Comparison of ENCODE assay signal across 8 cellular contexts in genomic region chr1:147928236-147929132, GRCh38. TPM values are rescaled to one million over a fixed set of nuclear protein-coding genes. Genes with fewer than 3 reads are reported as not detected.
DNase-seq lines count a peak whose midpoint lies in the region; ATAC-seq lines count a peak whose summit lies in the region.
"Not testable (repeated sequence)": the region's sequence is repeated elsewhere in the genome, so short reads cannot be mapped to it uniquely, and the experiment has no call there.

Gene GPR89B, plus strand, starts transcription at chr1:147928420. Its CDS starts 117 bp downstream, at chr1:147928537.

- H3K9me3 Mint-ChIP-seq in CD8-positive, alpha-beta memory T cell; effector memory CD8-positive, alpha-beta T cell: not testable (repeated sequence)

- peak; percentile 96 for ATAC-seq in GM19468 (IDR thresholded peaks at IDR 0.05; ENCODE audit: extremely low read depth, unreplicated experiment)
- ATAC-seq in effector memory CD8-positive, alpha-beta T cell (replicated peaks) = peak; percentile 96

- not testable (repeated sequence) for H3K27me3 ChIP-seq in CD8-positive, alpha-beta memory T cell (ENCODE audit: insufficient read depth, low read length, poor library complexity, severe bottlenecking)

- peaks cover 27 to 36% (median 35%) of the 10 kb centered on the region in 3 donors for H3K4me1 Mint-ChIP-seq in CD8-positive, alpha-beta memory T cell
- H3K4me1 Mint-ChIP-seq in effector memory CD8-positive, alpha-beta T cell (ENCODE audit: low read depth in 2 of 2) = peaks cover 11 to 26% of the 10 kb centered on the region in 2 donors

- H3K27me3 Mint-ChIP-seq in CD8-positive, alpha-beta memory T cell; effector memory CD8-positive, alpha-beta T cell: not testable (repeated sequence)

- H3K36me3 Mint-ChIP-seq in CD8-positive, alpha-beta memory T cell; effector memory CD8-positive, alpha-beta T cell (ENCODE audit: insufficient read depth): not testable (repeated sequence)

- H3K4me3 ChIP-seq in CD8-positive, alpha-beta memory T cell (ENCODE audit: low read length) = peak within 1 kb of the TSS; percentile 60

- H3K36me3 ChIP-seq in CD8-positive, alpha-beta memory T cell (ENCODE audit: insufficient read depth, low read length) = not testable (repeated sequence)

- peak within 1 kb of the TSS in 7 of 8 donors; percentile 57 to 90 (median 72) for H3K27ac Mint-ChIP-seq in CD8-positive, alpha-beta memory T cell
- H3K27ac Mint-ChIP-seq in effector memory CD8-positive, alpha-beta T cell = peak within 1 kb of the TSS; percentile 41 to 56

- H3K4me1 ChIP-seq in CD8-positive, alpha-beta memory T cell (ENCODE audit: insufficient read depth, low read length) = not testable (repeated sequence)

- peak within 1 kb of the TSS; percentile 75 for H3K27ac ChIP-seq in CD8-positive, alpha-beta memory T cell (ENCODE audit: low read depth, low read length)

- peak; percentile 82 to 92 (median 90) for DNase-seq in CD8-positive, alpha-beta memory T cell
- DNase-seq in HS-5 (ENCODE audit: low read depth) (peak; percentile 45), medulla oblongata (ENCODE audit: extremely low spot score) (peak; percentile 92)
- peak; percentile 85 for DNase-seq in NK-92 treated with Interleukin-12 subunit alpha and Interleukin-12 subunit beta, amount 100 ng/mL, for 24 hours (lab: John Stamatoyannopoulos, UW)
- peak; percentile 94 for DNase-seq in activated CD8-positive, alpha-beta memory T cell treated with anti-CD3 and anti-CD28 coated beads for 24 hours
- DNase-seq in effector memory CD8-positive, alpha-beta T cell = peak; percentile 87 to 90 (median 89)
- peak; percentile 77 to 93 (median 86) for DNase-seq in stimulated activated CD4-positive, alpha-beta T cell treated with anti-CD3 and anti-CD28 coated beads, TNF-alpha, amount 100 ng/mL, for 48 hours (ENCODE audit: low read depth in 3 of 3)

- H3K9me3 ChIP-seq in CD8-positive, alpha-beta memory T cell (ENCODE audit: low read length) = not testable (repeated sequence)

- H3K4me3 Mint-ChIP-seq in CD8-positive, alpha-beta memory T cell = peak within 1 kb of the TSS; percentile 83 to 95 (median 86)
- H3K4me3 Mint-ChIP-seq in effector memory CD8-positive, alpha-beta T cell = peak within 1 kb of the TSS; percentile 78 to 80

- POLR2A ChIA-PET in CD8-positive, alpha-beta memory T cell (lab: Charles Lee) = not testable (repeated sequence)

- CTCF ChIA-PET in CD8-positive, alpha-beta memory T cell (lab: Charles Lee) = not testable (repeated sequence)

RNA-seq across cellular contexts. Expression of gene GPR89B, which starts in this region (rescaled TPM):
- total RNA-seq in CD8-positive, alpha-beta memory T cell = 10 to 100 TPM; 16.3 to 17.7 TPM
- 17.8 TPM for polyA plus RNA-seq in CD8-positive, alpha-beta memory T cell

Comparison
In these comparisons a context has a peak if more than half of its experiments do, and no peak if none do; other contexts are left out.
1. Peak in every context shown above with its lines: DNase-seq, ATAC-seq, H3K4me3 ChIP-seq and H3K27ac ChIP-seq.